In genomic region chr6:39361657-39362486, GRCh38 we compare ENCODE assay signal across 1 cellular context.
TF ChIP-seq lines count a peak whose summit lies in the region.

No MANE protein-coding gene starts in this region.

TF ChIP-seq in HepG2, 621 proteins besides CTCF, POLR2A, EP300 and RAD21 (continued from another document and continues in another):
- TF ChIP-seq ZNF512 (CRISPR knock-in tag; IDR thresholded peaks at IDR 0.05) (no peak), FOXK1 (CRISPR knock-in tag; IDR thresholded peaks at IDR 0.05; ENCODE audit: borderline replicate concordance, low read depth) (no peak), DMAP1 (CRISPR knock-in tag; IDR thresholded peaks at IDR 0.05) (no peak), ZNF468 (CRISPR knock-in tag; IDR thresholded peaks at IDR 0.05) (no peak), SRSF4 (IDR thresholded peaks at IDR 0.05; ENCODE audit: low read depth, low read length, poor library complexity, severe bottlenecking) (no peak), TFAP4 (IDR thresholded peaks at IDR 0.05; ENCODE audit: borderline replicate concordance, low read depth) (peak; percentile 61; the same call in 1 of the 2 replicates), ZNF274 (CRISPR knock-in tag; IDR thresholded peaks at IDR 0.05) (peak; percentile 42; the same call in 1 of the 2 replicates), ZNF235 (CRISPR knock-in tag; IDR thresholded peaks at IDR 0.05; ENCODE audit: borderline replicate concordance) (no peak), NPAS2 (CRISPR knock-in tag; IDR thresholded peaks at IDR 0.05; ENCODE audit: borderline replicate concordance) (no peak), SIN3A (IDR thresholded peaks at IDR 0.05; ENCODE audit: borderline replicate concordance, low read depth, low read length) (no peak), PAX8 (CRISPR knock-in tag; IDR thresholded peaks at IDR 0.05; ENCODE audit: borderline replicate concordance) (no peak), TEF (CRISPR knock-in tag; IDR thresholded peaks at IDR 0.05) (no peak), WIZ (CRISPR knock-in tag; IDR thresholded peaks at IDR 0.05) (no peak), ZNF746 (CRISPR knock-in tag; IDR thresholded peaks at IDR 0.05) (no peak), PRPF4 (IDR thresholded peaks at IDR 0.05; ENCODE audit: low read depth, low read length, poor library complexity, severe bottlenecking) (no peak), ZNF7 (CRISPR knock-in tag; IDR thresholded peaks at IDR 0.05) (no peak), ETV6 (CRISPR knock-in tag; conservative IDR thresholded peaks at IDR 0.05) (no peak), ZNF383 (CRISPR knock-in tag; IDR thresholded peaks at IDR 0.05; ENCODE audit: borderline replicate concordance) (no peak), SOX6 (IDR thresholded peaks at IDR 0.05) (no peak), SOX6 (CRISPR knock-in tag; IDR thresholded peaks at IDR 0.05) (no peak), ZBTB2 (CRISPR knock-in tag; IDR thresholded peaks at IDR 0.05; ENCODE audit: low read depth) (no peak), THAP7 (CRISPR knock-in tag; IDR thresholded peaks at IDR 0.05) (no peak), SMARCE1 (IDR thresholded peaks at IDR 0.05; ENCODE audit: borderline replicate concordance) (no peak), HCFC1 (IDR thresholded peaks at IDR 0.05; ENCODE audit: low read depth, low read length) (no peak), GFI1 (CRISPR knock-in tag; IDR thresholded peaks at IDR 0.05; ENCODE audit: borderline replicate concordance) (no peak), TAF1 (CRISPR knock-in tag; IDR thresholded peaks at IDR 0.05) (no peak), PCBP2 (optimal IDR thresholded peaks at IDR 0.05; ENCODE audit: low read depth, low read length, poor library complexity, severe bottlenecking) (no peak), USF2 (IDR thresholded peaks at IDR 0.05; ENCODE audit: low read depth, low read length) (no peak), USF2 (CRISPR knock-in tag; IDR thresholded peaks at IDR 0.05; ENCODE audit: borderline replicate concordance) (no peak), ZNF224 (CRISPR knock-in tag; IDR thresholded peaks at IDR 0.05) (no peak), TBX3 (IDR thresholded peaks at IDR 0.05; ENCODE audit: borderline replicate concordance) (no peak), XRCC5 (optimal IDR thresholded peaks at IDR 0.05; ENCODE audit: low read length) (peak; percentile 78), ZNF343 (CRISPR knock-in tag; IDR thresholded peaks at IDR 0.05) (no peak), CREB3 (CRISPR knock-in tag; IDR thresholded peaks at IDR 0.05) (no peak), SMYD3 (CRISPR knock-in tag; IDR thresholded peaks at IDR 0.05) (no peak), CEBPG (CRISPR knock-in tag; IDR thresholded peaks at IDR 0.05) (no peak), PHF8 (CRISPR knock-in tag; IDR thresholded peaks at IDR 0.05) (no peak), ZNF703 (CRISPR knock-in tag; IDR thresholded peaks at IDR 0.05; ENCODE audit: borderline replicate concordance) (no peak), ZMYM3 (CRISPR knock-in tag; IDR thresholded peaks at IDR 0.05) (no peak), ZNF317 (CRISPR knock-in tag; IDR thresholded peaks at IDR 0.05) (no peak), ZFY (CRISPR knock-in tag; IDR thresholded peaks at IDR 0.05) (peak; percentile 37; the same call in 1 of the 2 replicates), ZNF878 (CRISPR knock-in tag; IDR thresholded peaks at IDR 0.05) (no peak), MEIS2 (CRISPR knock-in tag; IDR thresholded peaks at IDR 0.05) (no peak), E2F1 (CRISPR knock-in tag; IDR thresholded peaks at IDR 0.05) (no peak), ZFYVE20 (CRISPR knock-in tag; IDR thresholded peaks at IDR 0.05; ENCODE audit: borderline replicate concordance, low read depth) (no peak), ZNF282 (IDR thresholded peaks at IDR 0.05; ENCODE audit: partially characterized antibody) (no peak), ZNF766 (CRISPR knock-in tag; IDR thresholded peaks at IDR 0.05; ENCODE audit: borderline replicate concordance) (0 out of 2 replicates have a peak, but pooled peaks have one; percentile 12), CAMTA2 (CRISPR knock-in tag; IDR thresholded peaks at IDR 0.05; ENCODE audit: borderline replicate concordance) (no peak), TARDBP (CRISPR knock-in tag; IDR thresholded peaks at IDR 0.05) (0 out of 2 replicates have a peak, but pooled peaks have one; percentile 30), ZSCAN25 (CRISPR knock-in tag; IDR thresholded peaks at IDR 0.05) (no peak), HMGA1 (CRISPR knock-in tag; conservative IDR thresholded peaks at IDR 0.05) (no peak), ARNT2 (CRISPR knock-in tag; IDR thresholded peaks at IDR 0.05; ENCODE audit: low read depth) (no peak), REST (IDR thresholded peaks at IDR 0.05; ENCODE audit: borderline replicate concordance in 1 of 2, low read depth in 1 of 2, low read length in 2 of 2) (no peak), POGK (CRISPR knock-in tag; conservative IDR thresholded peaks at IDR 0.05) (no peak), ZNF143 (CRISPR knock-in tag; IDR thresholded peaks at IDR 0.05) (no peak), EHMT2 (IDR thresholded peaks at IDR 0.05; ENCODE audit: borderline replicate concordance, low read depth, low read length) (no peak), FOXO1 (CRISPR knock-in tag; IDR thresholded peaks at IDR 0.05) (no peak), ZKSCAN8 (CRISPR knock-in tag; IDR thresholded peaks at IDR 0.05; ENCODE audit: borderline replicate concordance) (no peak), JDP2 (CRISPR knock-in tag; IDR thresholded peaks at IDR 0.05; ENCODE audit: borderline replicate concordance) (no peak)
